ENCODE assay signal across 7 cellular contexts in genomic region chr2:217218269-217219140, GRCh38.
DNase-seq lines count a peak whose midpoint lies in the region; ATAC-seq lines count a peak whose summit lies in the region.

No MANE protein-coding gene starts in this region.

- no peaks in the 10 kb centered on the region for H3K27me3 ChIP-seq in naive thymus-derived CD4-positive, alpha-beta T cell (ENCODE audit: control insufficient read depth in 2 of 2, insufficient read depth in 2 of 2, low read length in 2 of 2)

- H3K4me1 ChIP-seq in naive thymus-derived CD4-positive, alpha-beta T cell (ENCODE audit: control insufficient read depth in 2 of 2, insufficient read depth in 2 of 2, low read length in 2 of 2): no peaks in the 10 kb centered on the region

- H3K27me3 Mint-ChIP-seq in naive thymus-derived CD4-positive, alpha-beta T cell: peaks cover 0 to 17% (median 4%) of the 10 kb centered on the region in 5 donors

- no peaks in the 10 kb centered on the region for H3K36me3 ChIP-seq in naive thymus-derived CD4-positive, alpha-beta T cell (ENCODE audit: control insufficient read depth in 2 of 3, insufficient read depth in 3 of 3, low read length in 3 of 3)

- peaks cover 0 to 6% (median 0%) of the 10 kb centered on the region in 11 donors for H3K9me3 Mint-ChIP-seq in naive thymus-derived CD4-positive, alpha-beta T cell

- peak; percentile 53 for ATAC-seq in GM19023 (IDR thresholded peaks at IDR 0.05; ENCODE audit: unreplicated experiment)
- ATAC-seq in HG02840 (IDR thresholded peaks at IDR 0.05; ENCODE audit: low FRiP score, unreplicated experiment): peak; percentile 54
- ATAC-seq in naive thymus-derived CD4-positive, alpha-beta T cell: peak; percentile 74

- POLR2A ChIA-PET in naive thymus-derived CD4-positive, alpha-beta T cell (lab: Charles Lee): no interaction called here

- no peak overlapping the region for H3K27ac Mint-ChIP-seq in naive thymus-derived CD4-positive, alpha-beta T cell

- no peak overlapping the region for H3K27ac ChIP-seq in naive thymus-derived CD4-positive, alpha-beta T cell (ENCODE audit: low read depth, low read length)

- peaks cover 4 to 37% (median 6%) of the 10 kb centered on the region in 7 donors for H3K4me1 Mint-ChIP-seq in naive thymus-derived CD4-positive, alpha-beta T cell

- peaks cover 0 to 12% (median 0%) of the 10 kb centered on the region in 5 donors for H3K36me3 Mint-ChIP-seq in naive thymus-derived CD4-positive, alpha-beta T cell

- CTCF ChIA-PET in naive thymus-derived CD4-positive, alpha-beta T cell (lab: Charles Lee): no interaction called here

- DNase-seq in NOMO-1 treated with dmso at 0.1 percent for 144 hours (lab: John Stamatoyannopoulos, UW; ENCODE audit: unreplicated experiment) (peak; percentile 63), NCI-H2029 treated with DMSO at 0.1 percent for 48 hours (lab: John Stamatoyannopoulos, UW) (no peak), ureter (ENCODE audit: low spot score) (no peak)
- no peak for DNase-seq in naive thymus-derived CD4-positive, alpha-beta T cell
- no peak for DNase-seq in stimulated activated naive CD4-positive, alpha-beta T cell treated with Interleukin-2 at 50 U/mL for 16 hours (lab: John Stamatoyannopoulos, UW)

- no peaks in the 10 kb centered on the region for H3K9me3 ChIP-seq in naive thymus-derived CD4-positive, alpha-beta T cell (ENCODE audit: control insufficient read depth in 2 of 3, low read length in 3 of 3)

- H3K4me3 ChIP-seq in naive thymus-derived CD4-positive, alpha-beta T cell (ENCODE audit: low read length): no peak overlapping the region

- intact Hi-C loops in naive thymus-derived CD4-positive, alpha-beta T cell (cut with micrococcal nuclease): no loop called here

- H3K4me3 Mint-ChIP-seq in naive thymus-derived CD4-positive, alpha-beta T cell: no peak overlapping the region
